In genomic region chr2:186848873-186849578, GRCh38 we compare ENCODE assay signal across 8 cellular contexts. TPM values are rescaled to one million over a fixed set of nuclear protein-coding genes. Genes with fewer than 3 reads are reported as not detected.
DNase-seq lines count a peak whose midpoint lies in the region; ATAC-seq, FAIRE-seq and TF ChIP-seq lines count a peak whose summit lies in the region.

TSS of gene ZSWIM2 (minus strand) at chr2:186849170. CDS start at chr2:186849130, 40 bp downstream.

- peak within 1 kb of the TSS; percentile 30 for H3K4me3 ChIP-seq in bronchial epithelial cell (ENCODE audit: low read depth, low read length)

- H3K36me3 ChIP-seq in bronchial epithelial cell (ENCODE audit: control insufficient read depth, insufficient read depth, low read length) = no peaks in the 10 kb centered on the region

- FAIRE-seq in bronchial epithelial cell (lab: Jason Lieb, UNC) = peak; percentile 90

- TF ChIP-seq CTCF in AG09319 (IDR thresholded peaks at IDR 0.05; ENCODE audit: low read depth, low read length) (no peak), bronchial epithelial cell (IDR thresholded peaks at IDR 0.05; ENCODE audit: insufficient read depth, low read length, severe bottlenecking) (no peak)

- H3K27me3 ChIP-seq in bronchial epithelial cell (ENCODE audit: control insufficient read depth, insufficient read depth, low read length) = no peaks in the 10 kb centered on the region

- intact Hi-C loops in sciatic nerve (cut with DNase I) = no loop called here

- peak; percentile 66 for ATAC-seq in GM19372 (IDR thresholded peaks at IDR 0.05; ENCODE audit: low read depth, unreplicated experiment)
- ATAC-seq in sciatic nerve = peak; percentile 95
- no peak for ATAC-seq in GM21515 (IDR thresholded peaks at IDR 0.05; ENCODE audit: unreplicated experiment)

- DNase-seq in AG09319 (ENCODE audit: extremely low read depth, low read depth) (peak; percentile 76), HS-27A (ENCODE audit: low read depth) (peak; percentile 40), RPMI8226 (peak; percentile 67), bronchial epithelial cell (ENCODE audit: low read depth) (peak; percentile 92), iPS-NIHi7 (ENCODE audit: extremely low spot score) (peak; percentile 85), sciatic nerve (ENCODE audit: low spot score) (peak; percentile 70)

RNA-seq across cellular contexts. Expression of gene ZSWIM2, which starts in this region (rescaled TPM):
- total RNA-seq in bronchial epithelial cell = not detected in 2 replicates
- total RNA-seq in sciatic nerve = not detected

Comparison
In these comparisons a context has a peak if more than half of its experiments do, and no peak if none do; other contexts are left out.
1. Peak in DNase-seq and H3K4me3 ChIP-seq in bronchial epithelial cell; RNA of the gene not detected or under 1 TPM.
2. Peak in DNase-seq and ATAC-seq in sciatic nerve; RNA of the gene not detected or under 1 TPM.
3. DNase-seq: peak in every context shown above with its lines; median percentile 92 in bronchial epithelial cell; 85 in iPS-NIHi7; 76 in AG09319; 70 in sciatic nerve; 67 in RPMI8226; 40 in HS-27A.